19 cellular contexts compared by ENCODE assay signal in the genomic region with DNA sequence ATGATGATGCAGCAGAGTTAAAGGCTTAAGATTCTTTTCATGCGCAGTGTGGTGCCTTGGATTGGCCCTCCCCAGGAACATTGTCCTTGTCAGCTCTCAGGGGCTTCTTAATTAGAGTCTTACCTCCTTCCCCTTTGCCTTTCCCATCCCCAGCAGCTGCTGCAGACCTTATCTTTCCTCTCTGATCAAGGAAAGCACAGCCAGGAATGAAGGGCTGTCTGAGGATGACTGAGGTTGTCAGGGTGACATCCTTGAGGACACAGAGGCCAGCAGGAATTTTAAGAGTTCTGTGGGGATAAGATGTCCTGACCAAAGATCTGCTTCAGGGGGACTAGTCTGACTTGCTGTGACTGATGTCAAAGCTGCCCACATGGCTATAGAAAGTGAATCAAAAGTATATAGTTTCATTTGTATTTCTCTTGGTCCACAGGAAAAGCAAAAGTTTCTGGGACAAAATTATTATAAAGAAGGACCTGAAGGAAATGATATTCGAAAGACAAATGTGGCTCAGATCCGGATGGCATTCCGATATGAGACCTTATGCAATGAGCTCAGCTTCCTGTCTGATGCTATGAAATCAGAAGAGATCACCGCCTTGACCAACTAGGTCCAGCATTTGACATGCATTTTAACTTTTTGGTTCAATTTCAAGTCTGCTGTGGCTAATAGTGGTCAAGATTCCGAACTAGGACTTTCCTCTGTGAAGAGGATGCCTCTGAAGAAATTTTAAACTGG.
"Had no signal": no experiment of that assay in that cellular context is flagged by ENCODE, and none has a peak within 500 bp of the region (broad histone marks: within the 10 kb centered on the region; RNA-seq: fewer than 3 reads in every experiment).

No MANE protein-coding gene starts in this region.

- H3K27me3 ChIP-seq: colonic mucosa, gastroesophageal sphincter, heart right ventricle, suprapubic skin, upper lobe of right lung had no signal

- H3K27ac ChIP-seq: colonic mucosa, gastroesophageal sphincter, suprapubic skin, upper lobe of right lung had no signal

- H3K4me3 Mint-ChIP-seq: activated B cell treated with CpG ODN at 0.5 μM for 24 hours; activated CD8-positive, alpha-beta T cell treated with anti-CD3 and anti-CD28 coated beads for 36 hours; activated T-cell treated with anti-CD3 and anti-CD28 coated beads, Interleukin-2, amount 50 U/mL, for 72 hours; natural killer cell treated with Interleukin-12 subunit alpha and Interleukin-12 subunit beta and Interleukin-15 and Interleukin-18, amount 100 ng/mL, for 72 hours had no signal

- H3K9me3 Mint-ChIP-seq: activated B cell treated with CpG ODN at 0.5 μM for 24 hours; activated CD8-positive, alpha-beta T cell treated with anti-CD3 and anti-CD28 coated beads for 36 hours; activated naive CD4-positive, alpha-beta T cell treated with anti-CD3 and anti-CD28 coated beads, Interleukin-2, amount 50 U/mL, for 72 hours; activated T-cell treated with anti-CD3 and anti-CD28 coated beads, Interleukin-2, amount 50 U/mL, for 72 hours; natural killer cell treated with Interleukin-12 subunit alpha and Interleukin-12 subunit beta and Interleukin-15 and Interleukin-18, amount 100 ng/mL, for 72 hours had no signal

- H3K9me3 ChIP-seq: colonic mucosa, gastroesophageal sphincter, heart right ventricle, suprapubic skin, upper lobe of right lung had no signal

- H3K27me3 Mint-ChIP-seq: activated B cell treated with CpG ODN at 0.5 μM for 24 hours; activated CD8-positive, alpha-beta T cell treated with anti-CD3 and anti-CD28 coated beads for 36 hours; natural killer cell treated with Interleukin-12 subunit alpha and Interleukin-12 subunit beta and Interleukin-15 and Interleukin-18, amount 100 ng/mL, for 72 hours had no signal

- H3K36me3 Mint-ChIP-seq: natural killer cell treated with Interleukin-12 subunit alpha and Interleukin-12 subunit beta and Interleukin-15 and Interleukin-18, amount 100 ng/mL, for 72 hours had no signal

- H3K36me3 ChIP-seq: colonic mucosa had no signal

- ATAC-seq: activated CD8-positive, alpha-beta T cell treated with anti-CD3 and anti-CD28 coated beads for 36 hours; activated naive CD4-positive, alpha-beta T cell treated with anti-CD3 and anti-CD28 coated beads, Interleukin-2, amount 50 U/mL, for 72 hours; activated T-cell treated with anti-CD3 and anti-CD28 coated beads, Interleukin-2, amount 50 U/mL, for 72 hours; gastroesophageal sphincter; heart right ventricle; left colon; natural killer cell treated with Interleukin-12 subunit alpha and Interleukin-12 subunit beta and Interleukin-15 and Interleukin-18, amount 100 ng/mL, for 72 hours; stimulated activated naive CD8-positive, alpha-beta T cell treated with anti-CD3 and anti-CD28 coated beads, Interleukin-15, Interleukin-2, amounts not matched to agents 100 U/mL and 50 U/mL, for 24 hours; upper lobe of right lung had no signal

- H3K27ac Mint-ChIP-seq: activated B cell treated with CpG ODN at 0.5 μM for 24 hours; activated CD8-positive, alpha-beta T cell treated with anti-CD3 and anti-CD28 coated beads for 36 hours; activated T-cell treated with anti-CD3 and anti-CD28 coated beads, Interleukin-2, amount 50 U/mL, for 72 hours; natural killer cell treated with Interleukin-12 subunit alpha and Interleukin-12 subunit beta and Interleukin-15 and Interleukin-18, amount 100 ng/mL, for 72 hours had no signal

- H3K4me3 ChIP-seq: colonic mucosa, gastroesophageal sphincter, heart right ventricle, lung, suprapubic skin, upper lobe of right lung had no signal

- H3K4me1 ChIP-seq: colonic mucosa, gastroesophageal sphincter had no signal

- DNase-seq: activated B cell treated with CpG ODN at 0.5 μM for 24 hours; activated CD4-positive, alpha-beta T cell treated with anti-CD3 and anti-CD28 coated beads for 48 hours; activated CD8-positive, alpha-beta memory T cell treated with anti-CD3 and anti-CD28 coated beads, Interleukin-2, amount 50 U/mL, for 4 hours; activated CD8-positive, alpha-beta T cell treated with anti-CD3 and anti-CD28 coated beads for 36 hours; activated gamma-delta T cell; activated T-cell treated with anti-CD3 and anti-CD28 coated beads, Interleukin-2, amount 50 U/mL, for 72 hours; caudate nucleus; colonic mucosa; effector CD4-positive, alpha-beta T cell; heart right ventricle; left colon; stimulated activated CD4-positive, alpha-beta T cell treated with anti-CD3 and anti-CD28 coated beads, Interleukin-4, amount 100 ng/mL, for 1 hour; stimulated activated naive CD8-positive, alpha-beta T cell treated with anti-CD3 and anti-CD28 coated beads, Interleukin-15, Interleukin-2, amounts not matched to agents 100 U/mL and 50 U/mL, for 24 hours; upper lobe of right lung had no signal
